11 cellular contexts compared by ENCODE assay signal in the genomic region with DNA sequence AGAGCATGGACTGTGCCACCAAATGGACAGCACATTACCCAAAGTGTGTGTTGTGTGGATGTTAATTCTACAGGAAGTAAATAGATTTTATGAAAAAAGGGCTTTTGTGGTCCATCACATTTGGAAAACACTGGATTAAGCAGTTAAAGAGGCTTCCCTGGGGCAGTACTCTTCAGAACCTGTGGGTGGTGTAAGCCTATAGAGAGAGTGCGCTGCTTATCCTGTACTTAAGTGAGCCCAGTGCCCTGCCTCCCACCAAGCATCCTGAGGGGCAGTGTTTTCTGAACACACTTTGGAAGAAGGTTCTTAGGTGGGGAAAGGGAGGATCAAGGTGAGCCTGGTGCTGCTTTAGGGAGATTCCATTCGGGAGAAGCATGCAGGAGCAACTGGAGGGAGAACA. TPM values are rescaled to one million over a fixed set of nuclear protein-coding genes. Genes with fewer than 3 reads are reported as not detected.
DNase-seq lines count a peak whose midpoint lies in the region; ATAC-seq and TF ChIP-seq lines count a peak whose summit lies in the region.
"Had no signal": no experiment of that assay in that cellular context is flagged by ENCODE, and none has a peak within 500 bp of the region (broad histone marks: within the 10 kb centered on the region; RNA-seq: fewer than 3 reads in every experiment).

No MANE protein-coding gene starts in this region.

- DNase-seq in MCF 10A (ENCODE audit: unreplicated experiment) = peak; percentile 30
- no peak for DNase-seq in breast epithelium (ENCODE audit: low spot score in 2 of 2)
- DNase-seq in RKO (ENCODE audit: low spot score) = peak; percentile 55
- peak; percentile 18 to 33 for DNase-seq in erythroblast (lab: John Stamatoyannopoulos, UW)
- no peak for DNase-seq in retinal pigment epithelial cell (ENCODE audit: low read depth)
- no peak for DNase-seq in ecto neural progenitor cell (ENCODE audit: low spot score)
- DNase-seq: activated T-cell treated with anti-CD3 and anti-CD28 coated beads, Interleukin-2, amount 50 U/mL, for 72 hours; KG1 had no signal

- no peaks in the 10 kb centered on the region for H3K36me3 ChIP-seq in breast epithelium

- intact Hi-C loops in MCF 10A (cut with micrococcal nuclease) (no loop called here), breast epithelium (cut with DNase I; ENCODE audit: low total_unique reads) (no loop called here)

- H3K27ac Mint-ChIP-seq in MCF 10A (ENCODE audit: low read depth, unreplicated experiment) = no peak overlapping the region
- H3K27ac Mint-ChIP-seq: activated T-cell treated with anti-CD3 and anti-CD28 coated beads, Interleukin-2, amount 50 U/mL, for 72 hours had no signal

- H3K4me3 ChIP-seq in breast epithelium = no peak overlapping the region
- no peak overlapping the region for H3K4me3 ChIP-seq in retinal pigment epithelial cell (ENCODE audit: low read length)
- H3K4me3 ChIP-seq: BLaER1 treated with 17β-estradiol and CSF1 and Interleukin-3, amounts not matched to agents 10 nM and 100 nM had no signal

- CTCF ChIA-PET in MCF 10A (lab: Yijun Ruan, JAX) = interaction anchor here (0.7 to 1.3 kb wide), 3 partner anchors 9 to 93 kb away, joined by 3 read pairs; no protein-coding TSS in a partner anchor

- TF ChIP-seq POLR2A in breast epithelium (IDR thresholded peaks at IDR 0.05) = no peak
- no peak for TF ChIP-seq POLR2A in erythroblast (IDR thresholded peaks at IDR 0.05; ENCODE audit: low read length)

- BruUV-seq in MCF 10A (replicated peaks; lab: Mats Ljungman, UMichigan) = no TSS peak

- peak; percentile 36 for TF ChIP-seq CTCF in MCF 10A (IDR thresholded peaks at IDR 0.05; ENCODE audit: unreplicated experiment)
- TF ChIP-seq CTCF in breast epithelium (IDR thresholded peaks at IDR 0.05) = no peak
- peak; percentile 52 for TF ChIP-seq CTCF in retinal pigment epithelial cell (conservative IDR thresholded peaks at IDR 0.05; ENCODE audit: low read depth, low read length)

- H3K4me1 Mint-ChIP-seq in MCF 10A (ENCODE audit: insufficient read depth, unreplicated experiment) = no peaks in the 10 kb centered on the region

- H3K9me3 ChIP-seq in breast epithelium = no peaks in the 10 kb centered on the region
- H3K9me3 ChIP-seq: BLaER1 treated with 17β-estradiol and CSF1 and Interleukin-3, amounts not matched to agents 10 nM and 100 nM had no signal

- H3K36me3 Mint-ChIP-seq in MCF 10A (ENCODE audit: insufficient read depth, unreplicated experiment) = no peaks in the 10 kb centered on the region

- no peaks in the 10 kb centered on the region for H3K27me3 Mint-ChIP-seq in MCF 10A (ENCODE audit: insufficient read depth, unreplicated experiment)

- no peak overlapping the region for H3K27ac ChIP-seq in breast epithelium
- H3K27ac ChIP-seq: BLaER1 treated with 17β-estradiol and CSF1 and Interleukin-3, amounts not matched to agents 10 nM and 100 nM had no signal

- H3K27me3 ChIP-seq in breast epithelium = no peaks in the 10 kb centered on the region
- H3K27me3 ChIP-seq: BLaER1 treated with 17β-estradiol and CSF1 and Interleukin-3, amounts not matched to agents 10 nM and 100 nM had no signal

- no peak overlapping the region for H3K4me3 Mint-ChIP-seq in MCF 10A (ENCODE audit: unreplicated experiment)
- H3K4me3 Mint-ChIP-seq: activated T-cell treated with anti-CD3 and anti-CD28 coated beads, Interleukin-2, amount 50 U/mL, for 72 hours had no signal

- no peaks in the 10 kb centered on the region for H3K4me1 ChIP-seq in breast epithelium
- H3K4me1 ChIP-seq: BLaER1 treated with 17β-estradiol and CSF1 and Interleukin-3, amounts not matched to agents 10 nM and 100 nM had no signal

- ATAC-seq in GM18858 (IDR thresholded peaks at IDR 0.05; ENCODE audit: unreplicated experiment) = no peak
- no peak for ATAC-seq in HG02759 (IDR thresholded peaks at IDR 0.05; ENCODE audit: unreplicated experiment)

- POLR2A ChIA-PET in MCF 10A (lab: Yijun Ruan, JAX) = interaction anchor here (0.8 kb wide), 1 partner anchor 19 kb away, joined by 3 read pairs; no protein-coding TSS in a partner anchor

- no peaks in the 10 kb centered on the region for H3K9me3 Mint-ChIP-seq in MCF 10A (ENCODE audit: unreplicated experiment)
- H3K9me3 Mint-ChIP-seq: activated T-cell treated with anti-CD3 and anti-CD28 coated beads, Interleukin-2, amount 50 U/mL, for 72 hours had no signal

RNA-seq across cellular contexts. Expression of a gene that starts 10.9 kb away (rescaled TPM):
- 14.6 and 16.6 TPM in 2 replicates for total RNA-seq in MCF 10A (2022)
- 10 to 100 TPM; 63.1 to 76.7 (median 72.3) TPM for total RNA-seq in breast epithelium

RNA-seq across cellular contexts. Expression of a gene that starts 22.9 kb away (rescaled TPM):
- 40.3 and 40.7 TPM in 2 replicates for total RNA-seq in MCF 10A (2022)
- 10 to 100 TPM; 33.4 to 41.3 (median 38.3) TPM for total RNA-seq in breast epithelium

RNA-seq across cellular contexts. Expression of a gene that starts 28.1 kb away (rescaled TPM):
- total RNA-seq in MCF 10A (2022) = 122 and 132 TPM in 2 replicates
- 100 to 1,000 TPM; 116 to 163 (median 117) TPM for total RNA-seq in breast epithelium

RNA-seq across cellular contexts. Expression of a gene that starts 28.7 kb away (rescaled TPM):
- total RNA-seq in MCF 10A (2022) (72.0 and 77.1 TPM in 2 replicates), breast epithelium (10 to 100 TPM; 66.1 to 73.4 (median 70.1) TPM)

RNA-seq across cellular contexts. Expression of a gene that starts 51.2 kb away (rescaled TPM):
- total RNA-seq in MCF 10A (2022) = 8.3 and 11.7 TPM in 2 replicates
- 10 to 100 TPM; 25.2 to 58.7 (median 40.0) TPM for total RNA-seq in breast epithelium

Comparison
In these comparisons a context has a peak if more than half of its experiments do, and no peak if none do; other contexts are left out.
1. DNase-seq: peak in MCF 10A (single experiment), RKO (single experiment) and erythroblast (2 of 2); none in breast epithelium (0 of 2), retinal pigment epithelial cell (single experiment) and ecto neural progenitor cell (single experiment).
2. CTCF ChIP-seq: peak in MCF 10A (single experiment) and retinal pigment epithelial cell (single experiment); none in breast epithelium (0 of 3).